In the genomic region with DNA sequence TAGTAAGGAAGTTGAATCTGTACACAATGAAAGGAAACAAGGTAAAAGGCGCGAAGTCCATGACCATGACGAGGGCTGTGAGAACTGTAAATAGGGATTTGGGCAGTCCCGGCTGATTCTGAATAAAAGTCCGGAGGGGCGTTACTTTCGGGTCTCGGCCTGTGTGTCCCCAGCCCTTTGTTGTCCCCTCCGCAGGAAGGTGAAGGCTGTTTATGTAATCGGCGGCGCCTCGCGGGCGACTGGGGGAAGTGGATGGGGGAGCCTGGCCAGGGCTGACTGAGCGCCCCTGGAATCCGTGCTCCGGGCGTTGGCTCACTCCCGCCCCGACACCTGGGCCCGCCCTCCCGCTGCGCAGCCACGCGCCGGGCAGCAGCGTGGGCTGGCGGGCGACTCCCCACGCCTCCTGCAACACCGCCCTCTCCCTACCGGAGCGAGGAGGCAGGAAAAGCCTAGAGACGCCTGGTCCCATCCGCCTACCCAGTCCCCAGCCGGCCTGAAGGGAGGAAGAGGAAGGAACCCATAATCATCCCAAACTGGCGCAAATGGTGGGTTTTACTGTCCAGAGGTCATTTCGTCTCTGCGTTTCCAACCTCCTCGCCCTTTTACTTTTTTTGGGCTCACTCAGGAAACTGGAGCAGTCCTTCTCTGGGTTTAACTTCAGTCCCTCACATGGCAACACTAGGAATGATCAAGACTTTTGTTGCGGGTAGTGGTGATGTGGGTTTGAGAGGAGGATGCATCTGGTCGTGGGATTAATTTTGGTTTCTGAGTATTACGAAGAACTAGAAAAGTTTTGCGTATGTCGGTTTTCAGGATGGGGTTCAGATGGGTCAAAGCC, we compare ENCODE assay signal across 1 cellular context.
TF ChIP-seq lines count a peak whose summit lies in the region.

No MANE protein-coding gene starts in this region.

TF ChIP-seq in HepG2, 621 proteins besides CTCF, POLR2A, EP300 and RAD21 (continued from another document and continues in another):
- TF ChIP-seq, protein P1, sequence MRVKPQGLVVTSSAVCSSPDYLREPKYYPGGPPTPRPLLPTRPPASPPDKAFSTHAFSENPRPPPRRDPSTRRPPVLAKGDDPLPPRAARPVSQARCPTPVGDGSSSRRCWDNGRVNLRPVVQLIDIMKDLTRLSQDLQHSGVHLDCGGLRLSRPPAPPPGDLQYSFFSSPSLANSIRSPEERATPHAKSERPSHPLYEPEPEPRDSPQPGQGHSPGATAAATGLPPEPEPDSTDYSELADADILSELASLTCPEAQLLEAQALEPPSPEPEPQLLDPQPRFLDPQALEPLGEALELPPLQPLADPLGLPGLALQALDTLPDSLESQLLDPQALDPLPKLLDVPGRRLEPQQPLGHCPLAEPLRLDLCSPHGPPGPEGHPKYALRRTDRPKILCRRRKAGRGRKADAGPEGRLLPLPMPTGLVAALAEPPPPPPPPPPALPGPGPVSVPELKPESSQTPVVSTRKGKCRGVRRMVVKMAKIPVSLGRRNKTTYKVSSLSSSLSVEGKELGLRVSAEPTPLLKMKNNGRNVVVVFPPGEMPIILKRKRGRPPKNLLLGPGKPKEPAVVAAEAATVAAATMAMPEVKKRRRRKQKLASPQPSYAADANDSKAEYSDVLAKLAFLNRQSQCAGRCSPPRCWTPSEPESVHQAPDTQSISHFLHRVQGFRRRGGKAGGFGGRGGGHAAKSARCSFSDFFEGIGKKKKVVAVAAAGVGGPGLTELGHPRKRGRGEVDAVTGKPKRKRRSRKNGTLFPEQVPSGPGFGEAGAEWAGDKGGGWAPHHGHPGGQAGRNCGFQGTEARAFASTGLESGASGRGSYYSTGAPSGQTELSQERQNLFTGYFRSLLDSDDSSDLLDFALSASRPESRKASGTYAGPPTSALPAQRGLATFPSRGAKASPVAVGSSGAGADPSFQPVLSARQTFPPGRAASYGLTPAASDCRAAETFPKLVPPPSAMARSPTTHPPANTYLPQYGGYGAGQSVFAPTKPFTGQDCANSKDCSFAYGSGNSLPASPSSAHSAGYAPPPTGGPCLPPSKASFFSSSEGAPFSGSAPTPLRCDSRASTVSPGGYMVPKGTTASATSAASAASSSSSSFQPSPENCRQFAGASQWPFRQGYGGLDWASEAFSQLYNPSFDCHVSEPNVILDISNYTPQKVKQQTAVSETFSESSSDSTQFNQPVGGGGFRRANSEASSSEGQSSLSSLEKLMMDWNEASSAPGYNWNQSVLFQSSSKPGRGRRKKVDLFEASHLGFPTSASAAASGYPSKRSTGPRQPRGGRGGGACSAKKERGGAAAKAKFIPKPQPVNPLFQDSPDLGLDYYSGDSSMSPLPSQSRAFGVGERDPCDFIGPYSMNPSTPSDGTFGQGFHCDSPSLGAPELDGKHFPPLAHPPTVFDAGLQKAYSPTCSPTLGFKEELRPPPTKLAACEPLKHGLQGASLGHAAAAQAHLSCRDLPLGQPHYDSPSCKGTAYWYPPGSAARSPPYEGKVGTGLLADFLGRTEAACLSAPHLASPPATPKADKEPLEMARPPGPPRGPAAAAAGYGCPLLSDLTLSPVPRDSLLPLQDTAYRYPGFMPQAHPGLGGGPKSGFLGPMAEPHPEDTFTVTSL (CRISPR knock-in tag; IDR thresholded peaks at IDR 0.05; ENCODE audit: borderline replicate concordance) = no peak
- TF ChIP-seq MTA1 (CRISPR knock-in tag; IDR thresholded peaks at IDR 0.05; ENCODE audit: borderline replicate concordance) (peak; percentile 77), ZNF713 (CRISPR knock-in tag; IDR thresholded peaks at IDR 0.05) (peak; percentile 89; the same call in 1 of the 2 replicates), ZNF333 (CRISPR knock-in tag; IDR thresholded peaks at IDR 0.05; ENCODE audit: borderline replicate concordance) (peak; percentile 39; the same call in 1 of the 2 replicates), CENPT (CRISPR knock-in tag; IDR thresholded peaks at IDR 0.05; ENCODE audit: low read depth) (no peak), FLYWCH1 (CRISPR knock-in tag; IDR thresholded peaks at IDR 0.05) (0 out of 2 replicates have a peak, but pooled peaks have one; percentile 79), POLR2AphosphoS5 (IDR thresholded peaks at IDR 0.05; ENCODE audit: low read depth, low read length) (no peak; the same call in none of the 2 replicates), SALL1 (CRISPR knock-in tag; IDR thresholded peaks at IDR 0.05) (peak; percentile 93; the same call in 1 of the 2 replicates), ZNF839 (CRISPR knock-in tag; IDR thresholded peaks at IDR 0.05; ENCODE audit: borderline replicate concordance) (no peak), GTF2F1 (IDR thresholded peaks at IDR 0.05; ENCODE audit: low read length) (no peak), PPARG (CRISPR knock-in tag; conservative IDR thresholded peaks at IDR 0.05) (peak; percentile 60; the same call in 1 of the 2 replicates), BHLHE40 (IDR thresholded peaks at IDR 0.05; ENCODE audit: low read length) (no peak), ZNF660 (CRISPR knock-in tag; IDR thresholded peaks at IDR 0.05; ENCODE audit: borderline replicate concordance, low read depth) (no peak), SMYD3 (CRISPR knock-in tag; IDR thresholded peaks at IDR 0.05) (no peak), PAF1 (CRISPR knock-in tag; IDR thresholded peaks at IDR 0.05) (no peak), ZNF629 (CRISPR knock-in tag; conservative IDR thresholded peaks at IDR 0.05) (no peak; the same call in 1 of the 2 replicates), MIER3 (CRISPR knock-in tag; IDR thresholded peaks at IDR 0.05; ENCODE audit: borderline replicate concordance) (0 out of 2 replicates have a peak, but pooled peaks have one; percentile 56), CBX2 (IDR thresholded peaks at IDR 0.05; ENCODE audit: low read depth, low read length) (no peak), CBX2 (CRISPR knock-in tag; IDR thresholded peaks at IDR 0.05; ENCODE audit: low read depth) (peak; percentile 88; the same call in 1 of the 2 replicates), U2AF1 (optimal IDR thresholded peaks at IDR 0.05; ENCODE audit: low read depth, low read length) (no peak), SRY (CRISPR knock-in tag; IDR thresholded peaks at IDR 0.05) (peak; percentile 81), ZNF768 (CRISPR knock-in tag; IDR thresholded peaks at IDR 0.05) (peak; percentile 76), ZNF879 (CRISPR knock-in tag; IDR thresholded peaks at IDR 0.05) (0 out of 2 replicates have a peak, but pooled peaks have one; percentile 65), ZNF446 (CRISPR knock-in tag; IDR thresholded peaks at IDR 0.05) (peak; percentile 27; the same call in 1 of the 2 replicates), ZNF530 (CRISPR knock-in tag; IDR thresholded peaks at IDR 0.05; ENCODE audit: low read depth) (no peak), FOXM1 (CRISPR knock-in tag; IDR thresholded peaks at IDR 0.05) (no peak)
- TF ChIP-seq, protein P2, sequence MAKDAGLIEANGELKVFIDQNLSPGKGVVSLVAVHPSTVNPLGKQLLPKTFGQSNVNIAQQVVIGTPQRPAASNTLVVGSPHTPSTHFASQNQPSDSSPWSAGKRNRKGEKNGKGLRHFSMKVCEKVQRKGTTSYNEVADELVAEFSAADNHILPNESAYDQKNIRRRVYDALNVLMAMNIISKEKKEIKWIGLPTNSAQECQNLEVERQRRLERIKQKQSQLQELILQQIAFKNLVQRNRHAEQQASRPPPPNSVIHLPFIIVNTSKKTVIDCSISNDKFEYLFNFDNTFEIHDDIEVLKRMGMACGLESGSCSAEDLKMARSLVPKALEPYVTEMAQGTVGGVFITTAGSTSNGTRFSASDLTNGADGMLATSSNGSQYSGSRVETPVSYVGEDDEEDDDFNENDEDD (CRISPR knock-in tag; IDR thresholded peaks at IDR 0.05; ENCODE audit: borderline replicate concordance) = peak; percentile 83
- TF ChIP-seq, protein P3, sequence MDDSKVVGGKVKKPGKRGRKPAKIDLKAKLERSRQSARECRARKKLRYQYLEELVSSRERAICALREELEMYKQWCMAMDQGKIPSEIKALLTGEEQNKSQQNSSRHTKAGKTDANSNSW (CRISPR knock-in tag; IDR thresholded peaks at IDR 0.05; ENCODE audit: borderline replicate concordance) = no peak
- TF ChIP-seq, protein P4, sequence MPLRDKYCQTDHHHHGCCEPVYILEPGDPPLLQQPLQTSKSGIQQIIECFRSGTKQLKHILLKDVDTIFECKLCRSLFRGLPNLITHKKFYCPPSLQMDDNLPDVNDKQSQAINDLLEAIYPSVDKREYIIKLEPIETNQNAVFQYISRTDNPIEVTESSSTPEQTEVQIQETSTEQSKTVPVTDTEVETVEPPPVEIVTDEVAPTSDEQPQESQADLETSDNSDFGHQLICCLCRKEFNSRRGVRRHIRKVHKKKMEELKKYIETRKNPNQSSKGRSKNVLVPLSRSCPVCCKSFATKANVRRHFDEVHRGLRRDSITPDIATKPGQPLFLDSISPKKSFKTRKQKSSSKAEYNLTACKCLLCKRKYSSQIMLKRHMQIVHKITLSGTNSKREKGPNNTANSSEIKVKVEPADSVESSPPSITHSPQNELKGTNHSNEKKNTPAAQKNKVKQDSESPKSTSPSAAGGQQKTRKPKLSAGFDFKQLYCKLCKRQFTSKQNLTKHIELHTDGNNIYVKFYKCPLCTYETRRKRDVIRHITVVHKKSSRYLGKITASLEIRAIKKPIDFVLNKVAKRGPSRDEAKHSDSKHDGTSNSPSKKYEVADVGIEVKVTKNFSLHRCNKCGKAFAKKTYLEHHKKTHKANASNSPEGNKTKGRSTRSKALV (CRISPR knock-in tag; IDR thresholded peaks at IDR 0.05) = peak; percentile 75
- TF ChIP-seq, protein P5, sequence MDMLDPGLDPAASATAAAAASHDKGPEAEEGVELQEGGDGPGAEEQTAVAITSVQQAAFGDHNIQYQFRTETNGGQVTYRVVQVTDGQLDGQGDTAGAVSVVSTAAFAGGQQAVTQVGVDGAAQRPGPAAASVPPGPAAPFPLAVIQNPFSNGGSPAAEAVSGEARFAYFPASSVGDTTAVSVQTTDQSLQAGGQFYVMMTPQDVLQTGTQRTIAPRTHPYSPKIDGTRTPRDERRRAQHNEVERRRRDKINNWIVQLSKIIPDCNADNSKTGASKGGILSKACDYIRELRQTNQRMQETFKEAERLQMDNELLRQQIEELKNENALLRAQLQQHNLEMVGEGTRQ (IDR thresholded peaks at IDR 0.05; ENCODE audit: low read depth, low read length) = no peak
- TF ChIP-seq, protein P5 (CRISPR knock-in tag; IDR thresholded peaks at IDR 0.05; ENCODE audit: borderline replicate concordance) = no peak
- TF ChIP-seq, protein P6, sequence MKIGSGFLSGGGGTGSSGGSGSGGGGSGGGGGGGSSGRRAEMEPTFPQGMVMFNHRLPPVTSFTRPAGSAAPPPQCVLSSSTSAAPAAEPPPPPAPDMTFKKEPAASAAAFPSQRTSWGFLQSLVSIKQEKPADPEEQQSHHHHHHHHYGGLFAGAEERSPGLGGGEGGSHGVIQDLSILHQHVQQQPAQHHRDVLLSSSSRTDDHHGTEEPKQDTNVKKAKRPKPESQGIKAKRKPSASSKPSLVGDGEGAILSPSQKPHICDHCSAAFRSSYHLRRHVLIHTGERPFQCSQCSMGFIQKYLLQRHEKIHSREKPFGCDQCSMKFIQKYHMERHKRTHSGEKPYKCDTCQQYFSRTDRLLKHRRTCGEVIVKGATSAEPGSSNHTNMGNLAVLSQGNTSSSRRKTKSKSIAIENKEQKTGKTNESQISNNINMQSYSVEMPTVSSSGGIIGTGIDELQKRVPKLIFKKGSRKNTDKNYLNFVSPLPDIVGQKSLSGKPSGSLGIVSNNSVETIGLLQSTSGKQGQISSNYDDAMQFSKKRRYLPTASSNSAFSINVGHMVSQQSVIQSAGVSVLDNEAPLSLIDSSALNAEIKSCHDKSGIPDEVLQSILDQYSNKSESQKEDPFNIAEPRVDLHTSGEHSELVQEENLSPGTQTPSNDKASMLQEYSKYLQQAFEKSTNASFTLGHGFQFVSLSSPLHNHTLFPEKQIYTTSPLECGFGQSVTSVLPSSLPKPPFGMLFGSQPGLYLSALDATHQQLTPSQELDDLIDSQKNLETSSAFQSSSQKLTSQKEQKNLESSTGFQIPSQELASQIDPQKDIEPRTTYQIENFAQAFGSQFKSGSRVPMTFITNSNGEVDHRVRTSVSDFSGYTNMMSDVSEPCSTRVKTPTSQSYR (CRISPR knock-in tag; IDR thresholded peaks at IDR 0.05; ENCODE audit: borderline replicate concordance) = peak; percentile 62
- TF ChIP-seq, protein P7, sequence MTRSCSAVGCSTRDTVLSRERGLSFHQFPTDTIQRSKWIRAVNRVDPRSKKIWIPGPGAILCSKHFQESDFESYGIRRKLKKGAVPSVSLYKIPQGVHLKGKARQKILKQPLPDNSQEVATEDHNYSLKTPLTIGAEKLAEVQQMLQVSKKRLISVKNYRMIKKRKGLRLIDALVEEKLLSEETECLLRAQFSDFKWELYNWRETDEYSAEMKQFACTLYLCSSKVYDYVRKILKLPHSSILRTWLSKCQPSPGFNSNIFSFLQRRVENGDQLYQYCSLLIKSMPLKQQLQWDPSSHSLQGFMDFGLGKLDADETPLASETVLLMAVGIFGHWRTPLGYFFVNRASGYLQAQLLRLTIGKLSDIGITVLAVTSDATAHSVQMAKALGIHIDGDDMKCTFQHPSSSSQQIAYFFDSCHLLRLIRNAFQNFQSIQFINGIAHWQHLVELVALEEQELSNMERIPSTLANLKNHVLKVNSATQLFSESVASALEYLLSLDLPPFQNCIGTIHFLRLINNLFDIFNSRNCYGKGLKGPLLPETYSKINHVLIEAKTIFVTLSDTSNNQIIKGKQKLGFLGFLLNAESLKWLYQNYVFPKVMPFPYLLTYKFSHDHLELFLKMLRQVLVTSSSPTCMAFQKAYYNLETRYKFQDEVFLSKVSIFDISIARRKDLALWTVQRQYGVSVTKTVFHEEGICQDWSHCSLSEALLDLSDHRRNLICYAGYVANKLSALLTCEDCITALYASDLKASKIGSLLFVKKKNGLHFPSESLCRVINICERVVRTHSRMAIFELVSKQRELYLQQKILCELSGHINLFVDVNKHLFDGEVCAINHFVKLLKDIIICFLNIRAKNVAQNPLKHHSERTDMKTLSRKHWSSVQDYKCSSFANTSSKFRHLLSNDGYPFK (CRISPR knock-in tag; IDR thresholded peaks at IDR 0.05; ENCODE audit: borderline replicate concordance) = peak; percentile 78; the same call in 1 of the 2 replicates
- TF ChIP-seq, protein P8, sequence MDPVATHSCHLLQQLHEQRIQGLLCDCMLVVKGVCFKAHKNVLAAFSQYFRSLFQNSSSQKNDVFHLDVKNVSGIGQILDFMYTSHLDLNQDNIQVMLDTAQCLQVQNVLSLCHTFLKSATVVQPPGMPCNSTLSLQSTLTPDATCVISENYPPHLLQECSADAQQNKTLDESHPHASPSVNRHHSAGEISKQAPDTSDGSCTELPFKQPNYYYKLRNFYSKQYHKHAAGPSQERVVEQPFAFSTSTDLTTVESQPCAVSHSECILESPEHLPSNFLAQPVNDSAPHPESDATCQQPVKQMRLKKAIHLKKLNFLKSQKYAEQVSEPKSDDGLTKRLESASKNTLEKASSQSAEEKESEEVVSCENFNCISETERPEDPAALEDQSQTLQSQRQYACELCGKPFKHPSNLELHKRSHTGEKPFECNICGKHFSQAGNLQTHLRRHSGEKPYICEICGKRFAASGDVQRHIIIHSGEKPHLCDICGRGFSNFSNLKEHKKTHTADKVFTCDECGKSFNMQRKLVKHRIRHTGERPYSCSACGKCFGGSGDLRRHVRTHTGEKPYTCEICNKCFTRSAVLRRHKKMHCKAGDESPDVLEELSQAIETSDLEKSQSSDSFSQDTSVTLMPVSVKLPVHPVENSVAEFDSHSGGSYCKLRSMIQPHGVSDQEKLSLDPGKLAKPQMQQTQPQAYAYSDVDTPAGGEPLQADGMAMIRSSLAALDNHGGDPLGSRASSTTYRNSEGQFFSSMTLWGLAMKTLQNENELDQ (CRISPR knock-in tag; IDR thresholded peaks at IDR 0.05; ENCODE audit: borderline replicate concordance) = 0 out of 2 replicates have a peak, but pooled peaks have one; percentile 54
